27 cellular contexts compared by ENCODE assay signal in the genomic region with DNA sequence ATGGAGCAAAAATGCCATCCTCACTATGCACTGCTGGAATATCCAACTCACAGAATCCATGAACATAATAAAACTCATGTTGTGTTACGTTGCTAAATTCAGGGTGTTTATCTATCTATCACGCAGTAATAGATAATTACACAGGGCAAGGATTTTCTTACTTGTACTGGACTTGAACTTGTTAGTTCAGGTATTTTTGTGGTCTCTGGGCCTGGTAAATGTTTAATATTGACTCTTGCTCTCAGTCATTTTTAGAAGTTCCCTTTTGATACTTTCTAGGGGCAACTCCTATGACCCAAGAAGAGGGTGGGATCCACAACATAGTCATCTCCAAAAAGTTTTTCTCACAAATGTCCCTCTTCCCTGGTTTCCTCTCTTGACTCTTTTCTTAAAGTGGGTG.
"Had no signal": no experiment of that assay in that cellular context is flagged by ENCODE, and none has a peak within 500 bp of the region (broad histone marks: within the 10 kb centered on the region; RNA-seq: fewer than 3 reads in every experiment).

No MANE protein-coding gene starts in this region.

- ATAC-seq: activated naive CD4-positive, alpha-beta T cell treated with anti-CD3 and anti-CD28 coated beads, Interleukin-2, amount 50 U/mL, for 72 hours; activated naive CD8-positive, alpha-beta T cell treated with anti-CD3 and anti-CD28 coated beads, Interleukin-2, amount 50 U/mL, for 24 hours; activated T-cell treated with anti-CD3 and anti-CD28 coated beads, Interleukin-2, amount 50 U/mL, for 4 hours; activated T-cell treated with anti-CD3 and anti-CD28 coated beads, Interleukin-2, amount 50 U/mL, for 72 hours; activated T-helper 17 cell treated with anti-CD3 and anti-CD28 coated beads, Interleukin-2, amount 50 U/mL, for 72 hours; body of pancreas had no signal

- DNase-seq: activated effector memory CD4-positive, alpha-beta T cell treated with anti-CD3 and anti-CD28 coated beads, Interleukin-2, amount 50 U/mL, for 16 hours; activated effector memory CD4-positive, alpha-beta T cell treated with Interleukin-2 at 50 U/mL for 16 hours; activated gamma-delta T cell; activated gamma-delta T cell treated with Interleukin-2 at 50 U/mL for 16 hours; activated naive CD4-positive, alpha-beta T cell; activated naive CD4-positive, alpha-beta T cell treated with anti-CD3 and anti-CD28 coated beads for 36 hours; activated naive CD4-positive, alpha-beta T cell treated with anti-CD3 and anti-CD28 coated beads, Interleukin-2, amount 10 ng/mL, durations not matched to agents 7 days and 5 days; activated naive CD4-positive, alpha-beta T cell treated with anti-CD3 and anti-CD28 coated beads, Interleukin-2, amount 50 U/mL, for 16 hours; activated naive CD4-positive, alpha-beta T cell treated with Interleukin-2 at 50 U/mL for 16 hours; activated naive CD8-positive, alpha-beta T cell treated with anti-CD3 and anti-CD28 coated beads for 36 hours; activated naive CD8-positive, alpha-beta T cell treated with anti-CD3 and anti-CD28 coated beads, Interleukin-2, amount 10 ng/mL, durations not matched to agents 7 days and 5 days; activated naive CD8-positive, alpha-beta T cell treated with anti-CD3 and anti-CD28 coated beads, Interleukin-2, amount 50 U/mL, for 24 hours; activated T-cell treated with anti-CD3 and anti-CD28 coated beads, Interleukin-2, amount 50 U/mL, for 4 hours; activated T-cell treated with anti-CD3 and anti-CD28 coated beads, Interleukin-2, amount 50 U/mL, for 48 hours; activated T-cell treated with anti-CD3 and anti-CD28 coated beads, Interleukin-2, amount 50 U/mL, for 72 hours; adrenal gland; amniotic stem cell; amygdala; anterior cingulate cortex; aorta; body of pancreas; brain microvascular endothelial cell; caudate nucleus; central memory CD4-positive, alpha-beta T cell; cerebellar nuclear complex had no signal
